ENCODE assay signal across 26 cellular contexts in the genomic region with DNA sequence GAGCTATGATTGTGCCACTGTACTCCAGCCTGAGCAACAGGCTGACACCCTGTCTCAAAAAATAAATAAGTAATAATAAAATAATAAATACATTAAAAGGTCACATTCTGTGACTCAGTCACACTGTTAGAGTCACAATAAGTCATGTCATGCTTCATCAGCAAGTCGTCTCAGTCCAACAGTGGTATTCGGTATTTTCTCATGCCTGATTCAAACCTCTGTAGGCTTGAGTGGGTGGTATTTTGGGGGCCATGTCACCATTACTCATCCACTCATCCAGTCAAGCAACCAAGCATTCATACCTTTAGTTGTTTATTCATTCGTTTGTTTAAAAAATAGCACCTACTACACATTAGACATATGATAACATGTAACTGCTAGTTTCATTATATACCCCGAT. TPM values are rescaled to one million over a fixed set of nuclear protein-coding genes. Genes with fewer than 3 reads are reported as not detected.
DNase-seq lines count a peak whose midpoint lies in the region; TF ChIP-seq lines count a peak whose summit lies in the region.
"Had no signal": no experiment of that assay in that cellular context is flagged by ENCODE, and none has a peak within 500 bp of the region (broad histone marks: within the 10 kb centered on the region; RNA-seq: fewer than 3 reads in every experiment).

No MANE protein-coding gene starts in this region.

- in situ Hi-C loops in mammary epithelial cell (cut with MboI; ENCODE audit: low sequenced_read_pairs in 2 of 2) = no loop called here

- CTCF ChIA-PET in mammary epithelial cell (lab: Charles Lee; ENCODE audit: low non-redundant PET) = no interaction called here

- H2AFZ ChIP-seq in mammary epithelial cell (ENCODE audit: low read depth, low read length) = no peak overlapping the region
- H2AFZ ChIP-seq: neural progenitor cell had no signal

- DNase-seq in mammary epithelial cell (peak; percentile 29), breast epithelium (ENCODE audit: low spot score in 2 of 2) (no peak), RKO (ENCODE audit: low spot score) (peak; percentile 81), epithelial cell of prostate (ENCODE audit: low read depth, low spot score) (peak; percentile 8), anterior cingulate cortex (lab: John Stamatoyannopoulos, UW) (no peak), NCI-H748 (lab: John Stamatoyannopoulos, UW; ENCODE audit: unreplicated experiment) (no peak), SKM-1 treated with dmso at 0.1 percent for 144 hours (lab: John Stamatoyannopoulos, UW; ENCODE audit: unreplicated experiment) (no peak)
- DNase-seq in activated CD4-positive, alpha-beta T cell treated with anti-CD3 and anti-CD28 coated beads for 48 hours = no peak
- DNase-seq: activated CD4-positive, alpha-beta T cell treated with anti-CD3 and anti-CD28 coated beads for 4 hours; activated naive CD4-positive, alpha-beta T cell treated with anti-CD3 and anti-CD28 coated beads, Interleukin-2, amount 10 ng/mL, durations not matched to agents 7 days and 5 days; BE2C; central memory CD4-positive, alpha-beta T cell; head of caudate nucleus; KBM-7; left cardiac atrium; NCI-H146; NCI-H510A; Peyer's patch; posterior cingulate gyrus; right lobe of liver; stimulated activated CD4-positive, alpha-beta T cell treated with anti-CD3 and anti-CD28 coated beads, Interleukin-15, amount 100 ng/mL, for 24 hours; transverse colon had no signal

- no peaks in the 10 kb centered on the region for H3K9me3 ChIP-seq in mammary epithelial cell (replicated peaks; ENCODE audit: insufficient read depth, low read length)
- H3K9me3 ChIP-seq in breast epithelium = no peaks in the 10 kb centered on the region
- H3K9me3 ChIP-seq: BE2C, Peyer's patch, right lobe of liver, transverse colon had no signal

- no peaks in the 10 kb centered on the region for H3K79me2 ChIP-seq in mammary epithelial cell (ENCODE audit: insufficient read depth, low read length)

- H3K36me3 ChIP-seq in mammary epithelial cell (ENCODE audit: insufficient read depth, low read length) = no peaks in the 10 kb centered on the region
- H3K36me3 ChIP-seq in breast epithelium = no peaks in the 10 kb centered on the region
- H3K36me3 ChIP-seq: BE2C, neural progenitor cell, Peyer's patch, right lobe of liver, transverse colon had no signal

- TF ChIP-seq POLR2A in breast epithelium (IDR thresholded peaks at IDR 0.05) = no peak

- no TSS peak for BruUV-seq in mammary epithelial cell (replicated peaks; lab: Mats Ljungman, UMichigan)

- H3K27me3 ChIP-seq in mammary epithelial cell (ENCODE audit: insufficient read depth, low read length) = no peaks in the 10 kb centered on the region
- peaks cover 0 to 36% of the 10 kb centered on the region in 2 donors for H3K27me3 ChIP-seq in breast epithelium
- H3K27me3 ChIP-seq: BE2C, neural progenitor cell, Peyer's patch, right lobe of liver, transverse colon had no signal

- TF ChIP-seq CTCF in mammary epithelial cell (conservative IDR thresholded peaks at IDR 0.05 in 1 of 2, IDR thresholded peaks at IDR 0.05 in 1 of 2; ENCODE audit: extremely low read depth in 1 of 2, insufficient read depth in 1 of 2, low read depth in 1 of 2, low read length in 2 of 2) (no peak), breast epithelium (IDR thresholded peaks at IDR 0.05) (no peak)

- H3K4me1 ChIP-seq in mammary epithelial cell (ENCODE audit: insufficient read depth, low read length) (no peaks in the 10 kb centered on the region), breast epithelium (no peaks in the 10 kb centered on the region)
- H3K4me1 ChIP-seq: BE2C, neural progenitor cell, Peyer's patch, right lobe of liver, transverse colon had no signal

- intact Hi-C loops in mammary epithelial cell (cut with micrococcal nuclease) = loop anchor here (10.0 kb wide), 1 partner anchor 1412 kb away; no protein-coding TSS in a partner anchor
- intact Hi-C loops in breast epithelium (cut with DNase I; ENCODE audit: low total_unique reads) = no loop called here

- H3K9ac ChIP-seq in mammary epithelial cell (ENCODE audit: insufficient read depth, low read length) = no peak overlapping the region
- H3K9ac ChIP-seq: neural progenitor cell had no signal

- H3K4me2 ChIP-seq in mammary epithelial cell (ENCODE audit: insufficient read depth, low read depth, low read length) = no peak overlapping the region
- H3K4me2 ChIP-seq: neural progenitor cell had no signal

- 55% methylated on average over 4 of the region's 4 CpGs for WGBS in mammary epithelial cell (ENCODE audit: low coverage, missing lambda C conversion rate)

- H3K27ac ChIP-seq in mammary epithelial cell (ENCODE audit: insufficient read depth, low read depth, low read length) (no peak overlapping the region), breast epithelium (no peak overlapping the region), epithelial cell of prostate (no peak overlapping the region)
- H3K27ac ChIP-seq: neural progenitor cell, Peyer's patch, right lobe of liver, transverse colon had no signal

- H4K20me1 ChIP-seq in mammary epithelial cell (ENCODE audit: insufficient read depth, low read length) = no peaks in the 10 kb centered on the region

- H3K4me3 ChIP-seq in mammary epithelial cell (replicated peaks in 1 of 3; ENCODE audit: insufficient read depth in 1 of 3, low read depth in 2 of 3, low read length in 3 of 3) (no peak overlapping the region), breast epithelium (no peak overlapping the region)
- H3K4me3 ChIP-seq: neural progenitor cell, Peyer's patch, right lobe of liver, transverse colon had no signal

- dilution Hi-C loops in mammary epithelial cell (cut with HindIII; ENCODE audit: low sequenced_read_pairs) = no loop called here

RNA-seq across cellular contexts. Expression of a gene that starts 46.9 kb away (rescaled TPM):
- not detected for total RNA-seq in mammary epithelial cell
- polyA plus RNA-seq in mammary epithelial cell = not detected
- polyA minus RNA-seq in mammary epithelial cell = not detected
- not detected for total RNA-seq in breast epithelium
- total RNA-seq: dermis microvascular lymphatic vessel endothelial cell; left cardiac atrium; Peyer's patch; right lobe of liver; SK-MEL-5; T-helper 1 cell treated with Interleukin-12 subunit alpha and Interleukin-12 subunit beta and Interleukin-4 antibody, amounts not matched to agents 30 ng/mL and 1 ng/mL, for 36 hours; transverse colon had no signal

Comparison
In these comparisons a context has a peak if more than half of its experiments do, and no peak if none do; other contexts are left out.
1. DNase-seq: peak in mammary epithelial cell (single experiment), RKO (single experiment) and epithelial cell of prostate (single experiment); none in breast epithelium (0 of 2), activated CD4-positive, alpha-beta T cell treated with anti-CD3 and anti-CD28 coated beads for 48 hours (single experiment), anterior cingulate cortex (0 of 58), NCI-H748 (single experiment) and SKM-1 treated with dmso at 0.1 percent for 144 hours (single experiment).